ENCODE assay signal across 8 cellular contexts in the genomic region with DNA sequence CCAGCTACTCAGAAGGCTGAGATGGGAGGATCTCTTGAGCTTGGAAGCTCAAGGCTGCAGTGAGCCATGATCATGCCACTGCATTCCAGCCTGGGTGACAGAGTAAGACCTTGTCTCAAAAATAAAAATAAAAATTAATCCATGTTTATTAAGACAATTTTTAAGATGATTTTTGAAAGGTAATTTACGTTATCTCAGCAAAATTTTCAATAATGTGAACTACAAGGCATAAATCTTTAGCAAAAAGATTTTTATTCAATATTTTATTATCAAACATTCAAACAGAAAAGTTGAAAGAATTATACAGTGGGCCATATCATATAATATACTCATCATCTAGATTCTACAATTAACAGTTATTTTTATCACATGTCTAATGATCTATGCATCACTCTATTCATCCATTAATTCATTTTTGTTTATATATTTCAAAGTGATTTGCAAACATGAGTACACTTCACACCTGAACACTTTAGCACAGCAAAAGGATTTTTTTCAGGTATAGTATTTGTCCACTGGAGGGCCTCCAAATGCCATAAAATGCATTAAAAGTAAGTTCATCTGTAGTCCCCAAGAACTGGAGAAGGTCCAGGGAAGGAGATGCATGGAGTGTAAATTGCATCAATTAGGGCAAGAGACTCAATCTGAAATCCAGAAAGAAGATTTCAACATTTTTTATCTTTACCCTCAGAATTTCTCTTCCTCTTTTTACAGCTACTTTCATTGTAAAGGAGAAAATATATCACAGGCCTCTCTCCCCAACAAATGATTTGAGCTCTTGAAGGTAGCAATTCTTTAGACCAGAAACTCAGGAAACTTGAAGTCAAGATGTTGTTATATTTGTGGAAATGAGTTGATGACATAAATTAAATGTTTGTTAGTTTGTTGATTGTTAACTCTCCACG. TPM values are rescaled to one million over a fixed set of nuclear protein-coding genes. Genes with fewer than 3 reads are reported as not detected.
DNase-seq lines count a peak whose midpoint lies in the region; ATAC-seq, FAIRE-seq and TF ChIP-seq lines count a peak whose summit lies in the region.

No MANE protein-coding gene starts in this region.

- POLR2A ChIA-PET in activated CD4-positive, alpha-beta memory T cell treated with anti-CD3 and anti-CD28 coated beads, Interleukin-2, amount 10 ng/mL, durations not matched to agents 7 days and 5 days (lab: Charles Lee): no interaction called here

- no peaks in the 10 kb centered on the region for H3K27me3 Mint-ChIP-seq in activated CD4-positive, alpha-beta memory T cell treated with anti-CD3 and anti-CD28 coated beads, Interleukin-2, amount 10 ng/mL, durations not matched to agents 7 days and 5 days

- H3K27ac ChIP-seq in RWPE2 (ENCODE audit: poor library complexity, severe bottlenecking) (no peak overlapping the region), neutrophil (peak overlapping the region; percentile 70)

- no peaks in the 10 kb centered on the region for H3K4me1 Mint-ChIP-seq in activated CD4-positive, alpha-beta memory T cell treated with anti-CD3 and anti-CD28 coated beads, Interleukin-2, amount 10 ng/mL, durations not matched to agents 7 days and 5 days

- no peaks in the 10 kb centered on the region for H3K9me2 ChIP-seq in Loucy (replicated peaks; ENCODE audit: low read depth, low read length)

- no peak overlapping the region for H2AFZ ChIP-seq in Loucy (ENCODE audit: low read length)

- H3K9me3 Mint-ChIP-seq in activated CD4-positive, alpha-beta memory T cell treated with anti-CD3 and anti-CD28 coated beads, Interleukin-2, amount 10 ng/mL, durations not matched to agents 7 days and 5 days: no peaks in the 10 kb centered on the region

- H3K36me3 ChIP-seq in Loucy (ENCODE audit: insufficient read depth, low read length) (no peaks in the 10 kb centered on the region), RWPE2 (ENCODE audit: low read depth) (peaks cover 28% of the 10 kb centered on the region), neutrophil (peaks cover 35% of the 10 kb centered on the region)

- H3K9ac ChIP-seq in Loucy (ENCODE audit: low read depth, low read length, poor library complexity, severe bottlenecking): no peak overlapping the region

- H3F3A ChIP-seq in Loucy (ENCODE audit: low read depth): no peaks in the 10 kb centered on the region

- peak; percentile 61; the same call in 1 of the 3 replicates for ATAC-seq in RWPE2 (ENCODE audit: low read depth)

- H3K27me3 ChIP-seq in Loucy (ENCODE audit: insufficient read depth, low read length, poor library complexity, severe bottlenecking) (no peaks in the 10 kb centered on the region), RWPE2 (ENCODE audit: insufficient read depth, poor library complexity, severe bottlenecking) (no peaks in the 10 kb centered on the region), neutrophil (no peaks in the 10 kb centered on the region)

- no peaks in the 10 kb centered on the region for H3K79me2 ChIP-seq in Loucy (ENCODE audit: insufficient read depth, low read length)

- TF ChIP-seq CTCF in AG10803 (conservative IDR thresholded peaks at IDR 0.05; ENCODE audit: low read length) (peak; percentile 49), Loucy (conservative IDR thresholded peaks at IDR 0.05; ENCODE audit: low read length) (peak; percentile 91), RWPE2 (IDR thresholded peaks at IDR 0.05; ENCODE audit: poor library complexity, severe bottlenecking) (peak; percentile 69), epithelial cell of proximal tubule (conservative IDR thresholded peaks at IDR 0.05; ENCODE audit: low read depth, low read length) (peak; percentile 55), neutrophil (IDR thresholded peaks at IDR 0.05) (peak; percentile 47)

- H3K9me3 ChIP-seq in Loucy (ENCODE audit: insufficient read depth, low read depth, low read length) (no peaks in the 10 kb centered on the region), RWPE2 (ENCODE audit: severe bottlenecking) (no peaks in the 10 kb centered on the region), neutrophil (no peaks in the 10 kb centered on the region)

- H3K4me3 Mint-ChIP-seq in activated CD4-positive, alpha-beta memory T cell treated with anti-CD3 and anti-CD28 coated beads, Interleukin-2, amount 10 ng/mL, durations not matched to agents 7 days and 5 days: no peak overlapping the region

- no peak for TF ChIP-seq POLR2A in GM12891 (IDR thresholded peaks at IDR 0.05; ENCODE audit: low read depth, low read length)

- no peaks in the 10 kb centered on the region for H3K36me3 Mint-ChIP-seq in activated CD4-positive, alpha-beta memory T cell treated with anti-CD3 and anti-CD28 coated beads, Interleukin-2, amount 10 ng/mL, durations not matched to agents 7 days and 5 days (ENCODE audit: low read depth)

- CTCF ChIA-PET in activated CD4-positive, alpha-beta memory T cell treated with anti-CD3 and anti-CD28 coated beads, Interleukin-2, amount 10 ng/mL, durations not matched to agents 7 days and 5 days (lab: Charles Lee): interaction anchor here (0.6 to 4.1 kb wide), 21 partner anchors 9 to 383 kb away, joined by 3 to 49 read pairs (median 5); a partner anchor contains a TSS

- H3K4me3 ChIP-seq in AG10803 (ENCODE audit: low read length) (no peak overlapping the region), Loucy (ENCODE audit: low read length, poor library complexity, severe bottlenecking) (no peak overlapping the region), RWPE2 (ENCODE audit: severe bottlenecking) (no peak overlapping the region), epithelial cell of proximal tubule (ENCODE audit: low read depth, low read length) (no peak overlapping the region), neutrophil (ENCODE audit: low read depth in 1 of 2, low read length in 1 of 2) (no peak overlapping the region)

- H3K4me1 ChIP-seq in Loucy (ENCODE audit: insufficient read depth, low read length, poor library complexity, severe bottlenecking): no peaks in the 10 kb centered on the region
- no peaks in the 10 kb centered on the region for H3K4me1 ChIP-seq in RWPE2 (ENCODE audit: insufficient read depth, poor library complexity, severe bottlenecking)
- H3K4me1 ChIP-seq in neutrophil (ENCODE audit: control insufficient read depth in 1 of 2, insufficient read depth in 1 of 2, low read depth in 1 of 2, low read length in 1 of 2): peaks cover 30 to 34% of the 10 kb centered on the region in 2 experiments

- peak; percentile 62 for FAIRE-seq in GM12891 (lab: Jason Lieb, UNC)

- no peak overlapping the region for H3K27ac Mint-ChIP-seq in activated CD4-positive, alpha-beta memory T cell treated with anti-CD3 and anti-CD28 coated beads, Interleukin-2, amount 10 ng/mL, durations not matched to agents 7 days and 5 days

- no peak overlapping the region for H3K4me2 ChIP-seq in Loucy (ENCODE audit: low read depth, low read length, poor library complexity, severe bottlenecking)

- H4K20me1 ChIP-seq in Loucy (ENCODE audit: insufficient read depth, low read length, poor library complexity, severe bottlenecking): no peaks in the 10 kb centered on the region

- peak; percentile 42 for DNase-seq in AG10803 (ENCODE audit: low read depth)
- peak; percentile 15 for DNase-seq in GM12891 (ENCODE audit: insufficient read length, low spot score)
- no peak for DNase-seq in RWPE2 (ENCODE audit: low spot score)
- DNase-seq in epithelial cell of proximal tubule (ENCODE audit: low read depth): no peak
- no peak for DNase-seq in activated CD4-positive, alpha-beta memory T cell treated with anti-CD3 and anti-CD28 coated beads, Interleukin-2, amount 10 ng/mL, durations not matched to agents 7 days and 5 days
- no peak for DNase-seq in stimulated activated CD4-positive, alpha-beta T cell treated with anti-CD3 and anti-CD28 coated beads, Interleukin-2, amount 100 ng/mL, for 48 hours

TF ChIP-seq in GM12891, 5 proteins besides CTCF, POLR2A, EP300 and RAD21:
- TF ChIP-seq POU2F2 (IDR thresholded peaks at IDR 0.05; ENCODE audit: low read depth, low read length) (no peak), PAX5 (IDR thresholded peaks at IDR 0.05; ENCODE audit: insufficient read depth, low read length, severe bottlenecking) (no peak), SPI1 (IDR thresholded peaks at IDR 0.05; ENCODE audit: low read depth, low read length) (peak; percentile 38; the same call in 1 of the 2 replicates), POLR2AphosphoS5 (IDR thresholded peaks at IDR 0.05; ENCODE audit: low read depth, low read length) (no peak), TAF1 (IDR thresholded peaks at IDR 0.05; ENCODE audit: low read depth, low read length) (no peak)

RNA-seq across cellular contexts. Expression of a gene that starts 38.6 kb away (rescaled TPM):
- polyA plus RNA-seq in GM12891 (2012; ENCODE audit: low read depth, missing spikeins): 6.6 TPM
- total RNA-seq in epithelial cell of proximal tubule: 7.6 and 13.0 TPM in 2 replicates
- total RNA-seq in activated CD4-positive, alpha-beta memory T cell treated with anti-CD3 and anti-CD28 coated beads, Interleukin-2, amount 10 ng/mL, durations not matched to agents 7 days and 5 days: 10 to 100 TPM; 28.7 to 29.5 TPM

Comparison
In these comparisons a context has a peak if more than half of its experiments do, and no peak if none do; other contexts are left out.
1. DNase-seq: peak in AG10803 (single experiment) and GM12891 (single experiment); none in RWPE2 (single experiment), epithelial cell of proximal tubule (single experiment), activated CD4-positive, alpha-beta memory T cell treated with anti-CD3 and anti-CD28 coated beads, Interleukin-2, amount 10 ng/mL, durations not matched to agents 7 days and 5 days (single experiment) and stimulated activated CD4-positive, alpha-beta T cell treated with anti-CD3 and anti-CD28 coated beads, Interleukin-2, amount 100 ng/mL, for 48 hours (0 of 2).
2. Peak in every context shown above with its lines, with median percentiles within 50 percentile points of each other: CTCF ChIP-seq.